In the genomic region with DNA sequence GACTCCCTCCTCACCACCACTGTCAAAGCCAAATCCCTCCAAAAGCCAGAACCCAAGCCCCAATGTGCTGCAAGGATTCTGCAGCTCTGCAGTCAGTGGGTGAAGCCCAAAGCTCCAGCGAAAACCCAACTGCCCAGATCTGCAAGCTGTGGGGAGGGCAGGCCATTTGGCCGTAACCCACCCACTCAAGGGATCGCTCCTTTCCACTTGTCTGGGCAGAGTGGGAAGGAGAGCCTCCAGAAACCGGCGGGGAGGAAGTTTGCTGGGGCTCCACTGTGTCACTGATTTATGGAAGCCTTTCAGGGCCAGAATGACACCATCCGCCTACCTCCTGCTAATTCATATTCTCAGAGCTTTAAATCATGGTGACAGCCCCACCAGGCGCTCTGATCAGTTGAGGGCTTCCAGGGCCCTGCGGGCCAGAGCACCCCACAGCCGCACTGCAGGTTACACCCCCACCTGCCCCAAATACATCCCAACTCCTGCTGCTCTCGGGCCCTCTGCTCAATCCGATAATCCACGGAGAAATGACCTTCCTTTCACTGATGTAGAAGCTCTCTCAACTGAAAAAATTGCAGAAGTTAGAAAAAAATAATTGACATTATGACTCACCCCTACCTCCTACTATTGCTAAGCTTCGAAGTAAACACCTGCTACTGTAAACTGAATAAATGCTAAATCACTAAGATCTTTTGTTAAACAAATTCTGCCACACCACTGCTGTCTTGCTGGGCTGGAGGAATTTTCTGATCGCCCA, we compare ENCODE assay signal across 8 cellular contexts. TPM values are rescaled to one million over a fixed set of nuclear protein-coding genes. Genes with fewer than 3 reads are reported as not detected.
DNase-seq lines count a peak whose midpoint lies in the region; ATAC-seq and TF ChIP-seq lines count a peak whose summit lies in the region.

No MANE protein-coding gene starts in this region.

- CTCF ChIA-PET in activated CD8-positive, alpha-beta T cell treated with anti-CD3 and anti-CD28 coated beads for 36 hours (lab: Charles Lee): interaction anchor here (1.4 to 6.1 kb wide), 6 partner anchors 28 to 565 kb away, joined by 4 to 53 read pairs (median 30); a partner anchor contains a TSS

- H3K36me3 ChIP-seq in breast epithelium: no peaks in the 10 kb centered on the region
- H3K36me3 ChIP-seq in psoas muscle (ENCODE audit: insufficient read depth in 1 of 2, low read depth in 1 of 2): no peaks in the 10 kb centered on the region
- H3K36me3 ChIP-seq in mucosa of descending colon (ENCODE audit: low read depth): no peaks in the 10 kb centered on the region

- H3K4me1 ChIP-seq in breast epithelium: peaks cover 8 to 15% of the 10 kb centered on the region in 2 donors
- peaks cover 17% of the 10 kb centered on the region for H3K4me1 ChIP-seq in psoas muscle
- peaks cover 2% of the 10 kb centered on the region for H3K4me1 ChIP-seq in mucosa of descending colon (ENCODE audit: low read depth)

- H3K27ac ChIP-seq in breast epithelium (peak overlapping the region; percentile 96 to 97), psoas muscle (peak overlapping the region; percentile 72)

- H3K4me1 Mint-ChIP-seq in activated T-cell treated with anti-CD3 and anti-CD28 coated beads, Interleukin-2, amount 50 U/mL, for 24 hours (ENCODE audit: low read depth): peaks cover 20% of the 10 kb centered on the region
- H3K4me1 Mint-ChIP-seq in activated CD8-positive, alpha-beta T cell treated with anti-CD3 and anti-CD28 coated beads for 36 hours (ENCODE audit: low read depth): peaks cover 14% of the 10 kb centered on the region

- intact Hi-C loops in breast epithelium (cut with DNase I; ENCODE audit: low total_unique reads) (no loop called here), psoas muscle (cut with DNase I) (loop anchor here in 1 of 2 donors (5.0 kb wide), 1 partner anchor 493 kb away; a partner anchor contains a TSS), mucosa of descending colon (cut with DNase I, micrococcal nuclease) (no loop called here)
- intact Hi-C loops in activated CD8-positive, alpha-beta T cell treated with anti-CD3 and anti-CD28 coated beads for 36 hours (cut with micrococcal nuclease): no loop called here

- peak; percentile 64 for ATAC-seq in GM18861 (IDR thresholded peaks at IDR 0.05; ENCODE audit: unreplicated experiment)
- ATAC-seq in HG03469 (IDR thresholded peaks at IDR 0.05; ENCODE audit: unreplicated experiment): peak; percentile 46
- ATAC-seq in psoas muscle: peak; percentile 7 to 65 (median 40)
- ATAC-seq in activated CD8-positive, alpha-beta T cell treated with anti-CD3 and anti-CD28 coated beads for 36 hours: no peak
- no peak for ATAC-seq in mucosa of descending colon

- POLR2A ChIA-PET in activated CD8-positive, alpha-beta T cell treated with anti-CD3 and anti-CD28 coated beads for 36 hours (lab: Charles Lee): interaction anchor here (0.8 kb wide), 1 partner anchor 14 kb away, joined by 4 read pairs; no protein-coding TSS in a partner anchor

- TF ChIP-seq CTCF in breast epithelium (IDR thresholded peaks at IDR 0.05): no peak
- TF ChIP-seq CTCF in psoas muscle (IDR thresholded peaks at IDR 0.05): no peak
- no peak for TF ChIP-seq CTCF in activated CD8-positive, alpha-beta T cell treated with anti-CD3 and anti-CD28 coated beads for 36 hours (IDR thresholded peaks at IDR 0.05)
- no peak for TF ChIP-seq CTCF in mucosa of descending colon (IDR thresholded peaks at IDR 0.05)

- H3K4me3 Mint-ChIP-seq in activated T-cell treated with anti-CD3 and anti-CD28 coated beads, Interleukin-2, amount 50 U/mL, for 24 hours: no peak overlapping the region
- H3K4me3 Mint-ChIP-seq in activated CD8-positive, alpha-beta T cell treated with anti-CD3 and anti-CD28 coated beads for 36 hours: no peak overlapping the region

- no peak overlapping the region for H3K27ac Mint-ChIP-seq in activated T-cell treated with anti-CD3 and anti-CD28 coated beads, Interleukin-2, amount 50 U/mL, for 24 hours
- no peak overlapping the region for H3K27ac Mint-ChIP-seq in activated CD8-positive, alpha-beta T cell treated with anti-CD3 and anti-CD28 coated beads for 36 hours

- H3K9me3 ChIP-seq in breast epithelium (no peaks in the 10 kb centered on the region), psoas muscle (no peaks in the 10 kb centered on the region), mucosa of descending colon (no peaks in the 10 kb centered on the region)

- H3K27me3 Mint-ChIP-seq in activated T-cell treated with anti-CD3 and anti-CD28 coated beads, Interleukin-2, amount 50 U/mL, for 24 hours: no peaks in the 10 kb centered on the region
- peaks cover 3% of the 10 kb centered on the region for H3K27me3 Mint-ChIP-seq in activated CD8-positive, alpha-beta T cell treated with anti-CD3 and anti-CD28 coated beads for 36 hours

- no peaks in the 10 kb centered on the region for H3K27me3 ChIP-seq in breast epithelium
- H3K27me3 ChIP-seq in psoas muscle (ENCODE audit: insufficient read depth in 3 of 3, low read length in 2 of 3): no peaks in the 10 kb centered on the region

- WGBS in psoas muscle, 3 donors: 28 to 41% (median 34%) methylated on average over 14 of the region's 14 CpGs

- no peaks in the 10 kb centered on the region for H3K9me3 Mint-ChIP-seq in activated T-cell treated with anti-CD3 and anti-CD28 coated beads, Interleukin-2, amount 50 U/mL, for 24 hours
- no peaks in the 10 kb centered on the region for H3K9me3 Mint-ChIP-seq in activated CD8-positive, alpha-beta T cell treated with anti-CD3 and anti-CD28 coated beads for 36 hours

- no peaks in the 10 kb centered on the region for H3K36me3 Mint-ChIP-seq in activated T-cell treated with anti-CD3 and anti-CD28 coated beads, Interleukin-2, amount 50 U/mL, for 24 hours (ENCODE audit: low read depth)
- no peaks in the 10 kb centered on the region for H3K36me3 Mint-ChIP-seq in activated CD8-positive, alpha-beta T cell treated with anti-CD3 and anti-CD28 coated beads for 36 hours (ENCODE audit: low read depth)

- H3K4me3 ChIP-seq in breast epithelium (peak overlapping the region in 2 of 3 donors; percentile 19 to 55), psoas muscle (peak overlapping the region; percentile 43), mucosa of descending colon (no peak overlapping the region)

- DNase-seq in breast epithelium (ENCODE audit: low spot score in 2 of 2) (no peak), psoas muscle (peak; percentile 30 to 64), mucosa of descending colon (no peak)
- no peak for DNase-seq in activated T-cell treated with anti-CD3 and anti-CD28 coated beads, Interleukin-2, amount 50 U/mL, for 24 hours
- DNase-seq in activated CD8-positive, alpha-beta T cell treated with anti-CD3 and anti-CD28 coated beads for 36 hours: no peak
- no peak for DNase-seq in activated CD4-positive, alpha-beta T cell treated with anti-CD3 and anti-CD28 coated beads, Interleukin-2, amount 50 U/mL, for 1 hour

- TF ChIP-seq POLR2A in breast epithelium (IDR thresholded peaks at IDR 0.05): no peak

RNA-seq across cellular contexts. Expression of a gene that starts 40.6 kb away (rescaled TPM):
- 10 to 100 TPM; 27.5 to 47.8 (median 42.1) TPM for total RNA-seq in breast epithelium
- total RNA-seq in psoas muscle: 10 to 100 TPM; 44.2 to 67.4 (median 54.3) TPM
- polyA plus RNA-seq in psoas muscle: 10 to 100 TPM; 25.2 to 57.6 (median 31.0) TPM
- 10 to 100 TPM; 27.2 to 30.6 TPM for total RNA-seq in activated CD8-positive, alpha-beta T cell treated with anti-CD3 and anti-CD28 coated beads for 36 hours
- total RNA-seq in mucosa of descending colon: 10 to 100 TPM; 84.3 to 94.6 (median 88.0) TPM

Comparison
In these comparisons a context has a peak if more than half of its experiments do, and no peak if none do; other contexts are left out.
1. ATAC-seq: peak in GM18861 (single experiment), HG03469 (single experiment) and psoas muscle (4 of 4); none in activated CD8-positive, alpha-beta T cell treated with anti-CD3 and anti-CD28 coated beads for 36 hours (single experiment) and mucosa of descending colon (single experiment).
2. DNase-seq: peak in psoas muscle (2 of 2); none in breast epithelium (0 of 2), activated T-cell treated with anti-CD3 and anti-CD28 coated beads, Interleukin-2, amount 50 U/mL, for 24 hours (single experiment), activated CD8-positive, alpha-beta T cell treated with anti-CD3 and anti-CD28 coated beads for 36 hours (single experiment), mucosa of descending colon (0 of 3) and activated CD4-positive, alpha-beta T cell treated with anti-CD3 and anti-CD28 coated beads, Interleukin-2, amount 50 U/mL, for 1 hour (single experiment).